ENCODE assay signal across 1 cellular context in the genomic region with DNA sequence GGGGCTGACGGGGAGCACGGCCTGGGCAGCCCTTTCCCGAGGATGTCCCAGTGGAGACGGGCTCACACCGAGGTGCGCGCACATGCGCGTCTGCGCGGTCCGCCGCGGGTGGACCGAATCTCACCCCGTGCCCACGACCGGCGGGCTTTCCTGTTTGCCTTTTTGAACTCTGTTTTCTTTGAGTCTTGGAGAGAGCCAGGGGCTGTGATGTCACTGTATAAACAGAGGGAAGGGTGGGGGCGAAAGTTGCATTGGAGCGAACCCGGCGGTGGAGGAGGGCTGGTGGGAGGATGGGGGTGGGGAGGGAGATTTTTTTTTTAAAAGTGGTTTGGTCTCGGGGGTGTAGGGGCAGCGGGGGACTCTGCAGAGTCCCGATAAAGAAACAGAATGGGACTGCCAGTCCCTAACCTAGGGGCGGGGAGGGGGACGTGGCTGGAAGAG.
TF ChIP-seq lines count a peak whose summit lies in the region.

No MANE protein-coding gene starts in this region.

TF ChIP-seq in H1, 55 proteins besides CTCF, POLR2A, EP300 and RAD21:
- TF ChIP-seq CHD7 (IDR thresholded peaks at IDR 0.05; ENCODE audit: insufficient replicate concordance, low read length) (no peak), GABPA (IDR thresholded peaks at IDR 0.05; ENCODE audit: borderline replicate concordance, insufficient read depth, low read length) (no peak), ZNF274 (IDR thresholded peaks at IDR 0.05; ENCODE audit: borderline replicate concordance, extremely low read depth, low read length) (no peak), SP4 (IDR thresholded peaks at IDR 0.05; ENCODE audit: low read length) (no peak), SIN3A (conservative IDR thresholded peaks at IDR 0.05 in 1 of 2, IDR thresholded peaks at IDR 0.05 in 1 of 2; ENCODE audit: low read depth in 1 of 2, low read length in 2 of 2) (no peak), KDM5A (IDR thresholded peaks at IDR 0.05; ENCODE audit: low read length) (no peak), FOSL1 (IDR thresholded peaks at IDR 0.05; ENCODE audit: insufficient read depth, low read depth, low read length) (no peak), KDM4A (IDR thresholded peaks at IDR 0.05; ENCODE audit: low read depth, low read length, severe bottlenecking) (peak; percentile 15), SP1 (IDR thresholded peaks at IDR 0.05; ENCODE audit: low read depth, low read length) (no peak), SAP30 (IDR thresholded peaks at IDR 0.05; ENCODE audit: insufficient read depth, insufficient replicate concordance, low read length) (no peak), TCF12 (IDR thresholded peaks at IDR 0.05; ENCODE audit: low read depth, low read length) (no peak), NRF1 (IDR thresholded peaks at IDR 0.05; ENCODE audit: low read depth, low read length) (no peak; the same call in 1 of the 2 replicates), RXRA (IDR thresholded peaks at IDR 0.05; ENCODE audit: insufficient read depth, low read depth, low read length) (no peak), CHD1 (IDR thresholded peaks at IDR 0.05; ENCODE audit: low read depth, low read length) (no peak), HDAC2 (IDR thresholded peaks at IDR 0.05; ENCODE audit: borderline replicate concordance in 1 of 2, low read depth in 2 of 2, low read length in 2 of 2) (peak in 1 of 2 experiments; percentile 59; a peak in 1 of 4 replicates), TAF1 (IDR thresholded peaks at IDR 0.05; ENCODE audit: low read depth, low read length) (no peak), SP2 (IDR thresholded peaks at IDR 0.05; ENCODE audit: low read length) (no peak), KDM1A (IDR thresholded peaks at IDR 0.05; ENCODE audit: borderline replicate concordance, low read length) (no peak), SIRT6 (IDR thresholded peaks at IDR 0.05; ENCODE audit: low read length) (no peak), USF2 (IDR thresholded peaks at IDR 0.05; ENCODE audit: low read length) (no peak)
- TF ChIP-seq, protein P1, sequence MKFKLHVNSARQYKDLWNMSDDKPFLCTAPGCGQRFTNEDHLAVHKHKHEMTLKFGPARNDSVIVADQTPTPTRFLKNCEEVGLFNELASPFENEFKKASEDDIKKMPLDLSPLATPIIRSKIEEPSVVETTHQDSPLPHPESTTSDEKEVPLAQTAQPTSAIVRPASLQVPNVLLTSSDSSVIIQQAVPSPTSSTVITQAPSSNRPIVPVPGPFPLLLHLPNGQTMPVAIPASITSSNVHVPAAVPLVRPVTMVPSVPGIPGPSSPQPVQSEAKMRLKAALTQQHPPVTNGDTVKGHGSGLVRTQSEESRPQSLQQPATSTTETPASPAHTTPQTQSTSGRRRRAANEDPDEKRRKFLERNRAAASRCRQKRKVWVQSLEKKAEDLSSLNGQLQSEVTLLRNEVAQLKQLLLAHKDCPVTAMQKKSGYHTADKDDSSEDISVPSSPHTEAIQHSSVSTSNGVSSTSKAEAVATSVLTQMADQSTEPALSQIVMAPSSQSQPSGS (IDR thresholded peaks at IDR 0.05; ENCODE audit: low read length): no peak
- TF ChIP-seq, protein P2, sequence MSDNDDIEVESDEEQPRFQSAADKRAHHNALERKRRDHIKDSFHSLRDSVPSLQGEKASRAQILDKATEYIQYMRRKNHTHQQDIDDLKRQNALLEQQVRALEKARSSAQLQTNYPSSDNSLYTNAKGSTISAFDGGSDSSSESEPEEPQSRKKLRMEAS (IDR thresholded peaks at IDR 0.05): 0 out of 2 replicates have a peak, but pooled peaks have one; percentile 18
